In genomic region chr4:139503622-139504166, GRCh38 we compare ENCODE assay signal across 1 cellular context.
TF ChIP-seq lines count a peak whose summit lies in the region.

No MANE protein-coding gene starts in this region.

TF ChIP-seq in K562, 482 proteins besides CTCF, POLR2A, EP300 and RAD21:
- TF ChIP-seq PHF21A (IDR thresholded peaks at IDR 0.05; ENCODE audit: borderline replicate concordance, low read depth) (no peak), RBM25 (IDR thresholded peaks at IDR 0.05; ENCODE audit: low read depth, low read length, severe bottlenecking) (peak; percentile 61), MED1 (CRISPR knock-in tag; IDR thresholded peaks at IDR 0.05; ENCODE audit: borderline replicate concordance) (no peak), ZNF76 (CRISPR knock-in tag; IDR thresholded peaks at IDR 0.05; ENCODE audit: borderline replicate concordance) (no peak), ZNF124 (CRISPR knock-in tag; IDR thresholded peaks at IDR 0.05) (no peak), FIP1L1 (IDR thresholded peaks at IDR 0.05; ENCODE audit: low read depth, low read length, poor library complexity, severe bottlenecking) (no peak), CBX3 (IDR thresholded peaks at IDR 0.05; ENCODE audit: borderline replicate concordance in 1 of 2, low read length in 2 of 2) (peak in 1 of 2 experiments; percentile 57; a peak in 1 of 3 replicates), SMARCA5 (IDR thresholded peaks at IDR 0.05) (0 out of 2 replicates have a peak, but pooled peaks have one; percentile 27), POLR3G (IDR thresholded peaks at IDR 0.05; ENCODE audit: extremely low read depth, insufficient read length, insufficient replicate concordance) (no peak), ZSCAN32 (CRISPR knock-in tag; IDR thresholded peaks at IDR 0.05) (no peak), POLR2AphosphoS2 (IDR thresholded peaks at IDR 0.05; ENCODE audit: low read length) (no peak)
- TF ChIP-seq, protein P1, sequence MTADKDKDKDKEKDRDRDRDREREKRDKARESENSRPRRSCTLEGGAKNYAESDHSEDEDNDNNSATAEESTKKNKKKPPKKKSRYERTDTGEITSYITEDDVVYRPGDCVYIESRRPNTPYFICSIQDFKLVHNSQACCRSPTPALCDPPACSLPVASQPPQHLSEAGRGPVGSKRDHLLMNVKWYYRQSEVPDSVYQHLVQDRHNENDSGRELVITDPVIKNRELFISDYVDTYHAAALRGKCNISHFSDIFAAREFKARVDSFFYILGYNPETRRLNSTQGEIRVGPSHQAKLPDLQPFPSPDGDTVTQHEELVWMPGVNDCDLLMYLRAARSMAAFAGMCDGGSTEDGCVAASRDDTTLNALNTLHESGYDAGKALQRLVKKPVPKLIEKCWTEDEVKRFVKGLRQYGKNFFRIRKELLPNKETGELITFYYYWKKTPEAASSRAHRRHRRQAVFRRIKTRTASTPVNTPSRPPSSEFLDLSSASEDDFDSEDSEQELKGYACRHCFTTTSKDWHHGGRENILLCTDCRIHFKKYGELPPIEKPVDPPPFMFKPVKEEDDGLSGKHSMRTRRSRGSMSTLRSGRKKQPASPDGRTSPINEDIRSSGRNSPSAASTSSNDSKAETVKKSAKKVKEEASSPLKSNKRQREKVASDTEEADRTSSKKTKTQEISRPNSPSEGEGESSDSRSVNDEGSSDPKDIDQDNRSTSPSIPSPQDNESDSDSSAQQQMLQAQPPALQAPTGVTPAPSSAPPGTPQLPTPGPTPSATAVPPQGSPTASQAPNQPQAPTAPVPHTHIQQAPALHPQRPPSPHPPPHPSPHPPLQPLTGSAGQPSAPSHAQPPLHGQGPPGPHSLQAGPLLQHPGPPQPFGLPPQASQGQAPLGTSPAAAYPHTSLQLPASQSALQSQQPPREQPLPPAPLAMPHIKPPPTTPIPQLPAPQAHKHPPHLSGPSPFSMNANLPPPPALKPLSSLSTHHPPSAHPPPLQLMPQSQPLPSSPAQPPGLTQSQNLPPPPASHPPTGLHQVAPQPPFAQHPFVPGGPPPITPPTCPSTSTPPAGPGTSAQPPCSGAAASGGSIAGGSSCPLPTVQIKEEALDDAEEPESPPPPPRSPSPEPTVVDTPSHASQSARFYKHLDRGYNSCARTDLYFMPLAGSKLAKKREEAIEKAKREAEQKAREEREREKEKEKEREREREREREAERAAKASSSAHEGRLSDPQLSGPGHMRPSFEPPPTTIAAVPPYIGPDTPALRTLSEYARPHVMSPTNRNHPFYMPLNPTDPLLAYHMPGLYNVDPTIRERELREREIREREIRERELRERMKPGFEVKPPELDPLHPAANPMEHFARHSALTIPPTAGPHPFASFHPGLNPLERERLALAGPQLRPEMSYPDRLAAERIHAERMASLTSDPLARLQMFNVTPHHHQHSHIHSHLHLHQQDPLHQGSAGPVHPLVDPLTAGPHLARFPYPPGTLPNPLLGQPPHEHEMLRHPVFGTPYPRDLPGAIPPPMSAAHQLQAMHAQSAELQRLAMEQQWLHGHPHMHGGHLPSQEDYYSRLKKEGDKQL (CRISPR knock-in tag; IDR thresholded peaks at IDR 0.05; ENCODE audit: borderline replicate concordance): no peak
